Comparison of ENCODE assay signal across 16 cellular contexts in genomic region chr1:77546890-77547289, GRCh38.
DNase-seq lines count a peak whose midpoint lies in the region; ATAC-seq, FAIRE-seq and TF ChIP-seq lines count a peak whose summit lies in the region.
"Had no signal": no experiment of that assay in that cellular context is flagged by ENCODE, and none has a peak within 500 bp of the region (broad histone marks: within the 10 kb centered on the region; RNA-seq: fewer than 3 reads in every experiment).

No MANE protein-coding gene starts in this region.

- H3K79me2 ChIP-seq in GM23248 (ENCODE audit: insufficient read depth): no peaks in the 10 kb centered on the region
- H3K79me2 ChIP-seq in K562 (ENCODE audit: control insufficient read depth, insufficient read depth, low read length): no peaks in the 10 kb centered on the region
- H3K79me2 ChIP-seq in neural progenitor cell (ENCODE audit: low read depth): no peaks in the 10 kb centered on the region

- no peaks in the 10 kb centered on the region for H3K9me3 ChIP-seq in GM23248 (ENCODE audit: low read depth)
- no peaks in the 10 kb centered on the region for H3K9me3 ChIP-seq in K562 (replicated peaks; ENCODE audit: control insufficient read depth, insufficient read depth, low read depth, low read length)
- H3K9me3 ChIP-seq in neural progenitor cell (ENCODE audit: low read depth): no peaks in the 10 kb centered on the region
- no peaks in the 10 kb centered on the region for H3K9me3 ChIP-seq in ovary
- H3K9me3 ChIP-seq: BLaER1 had no signal

- BruUV-seq in K562 (replicated peaks; lab: Mats Ljungman, UMichigan): no TSS peak

- H4K20me1 ChIP-seq in GM23248 (ENCODE audit: insufficient read depth): no peaks in the 10 kb centered on the region
- no peaks in the 10 kb centered on the region for H4K20me1 ChIP-seq in K562 (replicated peaks; ENCODE audit: control insufficient read depth, insufficient read depth, low read length)
- no peaks in the 10 kb centered on the region for H4K20me1 ChIP-seq in neural progenitor cell (ENCODE audit: low read depth)
- H4K20me1 ChIP-seq: BLaER1 had no signal

- no peak overlapping the region for H3K9ac ChIP-seq in GM23248
- H3K9ac ChIP-seq in K562 (ENCODE audit: insufficient read depth in 1 of 2, low read depth in 2 of 2, low read length in 2 of 2): no peak overlapping the region
- H3K9ac ChIP-seq in neural progenitor cell: no peak overlapping the region

- H2AFZ ChIP-seq in GM23248 (0 out of 2 replicates have a peak overlapping the region, but pooled peaks have one; percentile 3), K562 (ENCODE audit: low read depth, low read length) (peak overlapping the region; percentile 18; the same call in 1 of the 2 replicates), neural progenitor cell (replicated peaks) (peak overlapping the region; percentile 55)

- H3K4me1 ChIP-seq in GM23248 (ENCODE audit: insufficient read depth) (peaks cover 41% of the 10 kb centered on the region), K562 (replicated peaks in 1 of 2; ENCODE audit: control insufficient read depth in 2 of 2, insufficient read depth in 2 of 2, low read length in 2 of 2) (no peaks in the 10 kb centered on the region), neural progenitor cell (peaks cover 17% of the 10 kb centered on the region), ovary (ENCODE audit: insufficient read depth) (no peaks in the 10 kb centered on the region)

- intact Hi-C loops in K562 (cut with micrococcal nuclease): no loop called here
- intact Hi-C loops in ovary (cut with DNase I): no loop called here

- no peak for TF ChIP-seq RAD21 in K562 (CRISPR knock-in tag; conservative IDR thresholded peaks at IDR 0.05 in 1 of 2, IDR thresholded peaks at IDR 0.05 in 1 of 2)

- H3K27ac ChIP-seq in GM23248: peak overlapping the region; percentile 66; the same call in 1 of the 2 replicates
- H3K27ac ChIP-seq in K562 (ENCODE audit: extremely low read depth, low read depth, low read length): no peak overlapping the region
- no peak overlapping the region for H3K27ac ChIP-seq in neural progenitor cell
- no peak overlapping the region for H3K27ac ChIP-seq in ovary
- H3K27ac ChIP-seq: 22Rv1 had no signal

- no peak overlapping the region for H3K4me3 ChIP-seq in GM23248
- H3K4me3 ChIP-seq in K562: no peak overlapping the region
- no peak overlapping the region for H3K4me3 ChIP-seq in neural progenitor cell
- H3K4me3 ChIP-seq in ovary: no peak overlapping the region
- H3K4me3 ChIP-seq: BLaER1 had no signal

- H3K36me3 ChIP-seq in GM23248 (ENCODE audit: low read depth): no peaks in the 10 kb centered on the region
- no peaks in the 10 kb centered on the region for H3K36me3 ChIP-seq in K562 (ENCODE audit: control insufficient read depth, insufficient read depth, low read length)
- H3K36me3 ChIP-seq in neural progenitor cell: no peaks in the 10 kb centered on the region
- no peaks in the 10 kb centered on the region for H3K36me3 ChIP-seq in ovary
- H3K36me3 ChIP-seq: BLaER1 had no signal

- H3K4me2 ChIP-seq in GM23248 (ENCODE audit: unreplicated experiment) (no peak overlapping the region), K562 (ENCODE audit: insufficient read depth, low read length) (no peak overlapping the region), neural progenitor cell (no peak overlapping the region)

- CTCF ChIA-PET in K562 (lab: Yijun Ruan, JAX; ENCODE audit: low intra/inter-chr PET ratio): no interaction called here

- no peaks in the 10 kb centered on the region for H3K9me2 ChIP-seq in GM23248 (ENCODE audit: insufficient read depth)

- TF ChIP-seq EP300 in K562 (IDR thresholded peaks at IDR 0.05; ENCODE audit: low read length): no peak
- no peak for TF ChIP-seq EP300 in ovary (IDR thresholded peaks at IDR 0.05)

- H3K27me3 Mint-ChIP-seq in activated naive CD8-positive, alpha-beta T cell: no peaks in the 10 kb centered on the region
- H3K27me3 Mint-ChIP-seq in activated naive CD8-positive, alpha-beta T cell treated with anti-CD3 and anti-CD28 coated beads for 36 hours: no peaks in the 10 kb centered on the region
- H3K27me3 Mint-ChIP-seq in neural progenitor cell (ENCODE audit: insufficient read depth, low read depth): no peaks in the 10 kb centered on the region

- TF ChIP-seq CTCF in K562 (IDR thresholded peaks at IDR 0.05 in 2 of 3, conservative IDR thresholded peaks at IDR 0.05 in 1 of 3; ENCODE audit: insufficient read depth in 2 of 3, low read depth in 1 of 3, low read length in 3 of 3): no peak
- no peak for TF ChIP-seq CTCF in neural progenitor cell (IDR thresholded peaks at IDR 0.05)
- no peak for TF ChIP-seq CTCF in ovary (IDR thresholded peaks at IDR 0.05)

- ATAC-seq in K562: no peak
- ATAC-seq: CD8-positive, alpha-beta T cell had no signal

- FAIRE-seq in K562 (lab: Jason Lieb, UNC): no peak
- FAIRE-seq: H1 had no signal

- H3K27ac Mint-ChIP-seq in activated naive CD8-positive, alpha-beta T cell: peak overlapping the region; percentile 5
- H3K27ac Mint-ChIP-seq in activated naive CD8-positive, alpha-beta T cell treated with anti-CD3 and anti-CD28 coated beads for 36 hours: no peak overlapping the region
- no peak overlapping the region for H3K27ac Mint-ChIP-seq in neural progenitor cell
- H3K27ac Mint-ChIP-seq: CD8-positive, alpha-beta T cell; H9 had no signal

- H3F3A ChIP-seq in GM23248 (ENCODE audit: insufficient read depth): peaks cover 22% of the 10 kb centered on the region
- peaks cover 10% of the 10 kb centered on the region for H3F3A ChIP-seq in neural progenitor cell (ENCODE audit: low read depth)

- H3K27me3 ChIP-seq in GM23248 (replicated peaks; ENCODE audit: insufficient read depth): no peaks in the 10 kb centered on the region
- H3K27me3 ChIP-seq in K562 (ENCODE audit: control insufficient read depth in 2 of 2, insufficient read depth in 2 of 2, low read length in 2 of 2): no peaks in the 10 kb centered on the region
- no peaks in the 10 kb centered on the region for H3K27me3 ChIP-seq in neural progenitor cell
- H3K27me3 ChIP-seq in ovary: no peaks in the 10 kb centered on the region
- H3K27me3 ChIP-seq: BLaER1 had no signal

- TF ChIP-seq POLR2A in K562 (conservative IDR thresholded peaks at IDR 0.05) (no peak), ovary (IDR thresholded peaks at IDR 0.05) (no peak)

- H3K4me3 Mint-ChIP-seq in activated naive CD8-positive, alpha-beta T cell: no peak overlapping the region
- no peak overlapping the region for H3K4me3 Mint-ChIP-seq in activated naive CD8-positive, alpha-beta T cell treated with anti-CD3 and anti-CD28 coated beads for 36 hours
- no peak overlapping the region for H3K4me3 Mint-ChIP-seq in neural progenitor cell
- H3K4me3 Mint-ChIP-seq: CD8-positive, alpha-beta T cell; H9 had no signal

- no peak for DNase-seq in activated naive CD8-positive, alpha-beta T cell treated with anti-CD3 and anti-CD28 coated beads for 36 hours
- DNase-seq in GM23248 (no peak), K562 (ENCODE audit: extremely low read depth in 1 of 4, low spot score in 3 of 4) (no peak), neural progenitor cell (ENCODE audit: low spot score) (no peak), NCI-H1092 treated with DMSO at 0.1 percent for 48 hours (lab: John Stamatoyannopoulos, UW) (no peak), midbrain (lab: John Stamatoyannopoulos, UW) (no peak), ovary (no peak)
- DNase-seq: Calu3; CD8-positive, alpha-beta T cell; DMS79 treated with DMSO at 0.1 percent for 48 hours; GF-D8; H9 had no signal

- POLR2A ChIA-PET in K562 (lab: Yijun Ruan, JAX): interaction anchor here (0.6 kb wide), 1 partner anchor 202 kb away, joined by 4 read pairs; no protein-coding TSS in a partner anchor

- peaks cover 11% of the 10 kb centered on the region for H3K36me3 Mint-ChIP-seq in activated naive CD8-positive, alpha-beta T cell
- peaks cover 2% of the 10 kb centered on the region for H3K36me3 Mint-ChIP-seq in activated naive CD8-positive, alpha-beta T cell treated with anti-CD3 and anti-CD28 coated beads for 36 hours
- H3K36me3 Mint-ChIP-seq in neural progenitor cell: no peaks in the 10 kb centered on the region

- H3K9me3 Mint-ChIP-seq in activated naive CD8-positive, alpha-beta T cell (ENCODE audit: low read depth): no peaks in the 10 kb centered on the region
- H3K9me3 Mint-ChIP-seq in activated naive CD8-positive, alpha-beta T cell treated with anti-CD3 and anti-CD28 coated beads for 36 hours: no peaks in the 10 kb centered on the region
- H3K9me3 Mint-ChIP-seq in neural progenitor cell: no peaks in the 10 kb centered on the region
- H3K9me3 Mint-ChIP-seq: CD8-positive, alpha-beta T cell; H9 had no signal

- H3K9me1 ChIP-seq in K562 (ENCODE audit: control insufficient read depth, insufficient read depth, low read length): no peaks in the 10 kb centered on the region

- in situ Hi-C loops in GM23248 (cut with MboI) (no loop called here), K562 (cut with MboI) (no loop called here)

- no peaks in the 10 kb centered on the region for H3K4me1 Mint-ChIP-seq in activated naive CD8-positive, alpha-beta T cell (ENCODE audit: low read depth)
- no peaks in the 10 kb centered on the region for H3K4me1 Mint-ChIP-seq in activated naive CD8-positive, alpha-beta T cell treated with anti-CD3 and anti-CD28 coated beads for 36 hours
- H3K4me1 Mint-ChIP-seq in neural progenitor cell: peaks cover 11% of the 10 kb centered on the region

- WGBS in GM23248 (ENCODE audit: low coverage in 1 of 2, low lambda C conversion rate in 2 of 2, missing lambda C conversion rate in 2 of 2), 2 experiments: 41 to 47% methylated on average over 3 of the region's 3 CpGs
- WGBS in K562 (ENCODE audit: insufficient coverage, low coverage, missing lambda C conversion rate): 47% methylated on average over 3 of the region's 3 CpGs
- WGBS in ovary, 3 donors: 78 to 88% (median 88%) methylated on average over 3 of the region's 3 CpGs

Comparison
In these comparisons a context has a peak if more than half of its experiments do, and no peak if none do; other contexts are left out.
1. H2AFZ ChIP-seq: peak in every context shown above with its lines; median percentile 55 in neural progenitor cell; 18 in K562; 3 in GM23248.